12 cellular contexts compared by ENCODE assay signal in the genomic region with DNA sequence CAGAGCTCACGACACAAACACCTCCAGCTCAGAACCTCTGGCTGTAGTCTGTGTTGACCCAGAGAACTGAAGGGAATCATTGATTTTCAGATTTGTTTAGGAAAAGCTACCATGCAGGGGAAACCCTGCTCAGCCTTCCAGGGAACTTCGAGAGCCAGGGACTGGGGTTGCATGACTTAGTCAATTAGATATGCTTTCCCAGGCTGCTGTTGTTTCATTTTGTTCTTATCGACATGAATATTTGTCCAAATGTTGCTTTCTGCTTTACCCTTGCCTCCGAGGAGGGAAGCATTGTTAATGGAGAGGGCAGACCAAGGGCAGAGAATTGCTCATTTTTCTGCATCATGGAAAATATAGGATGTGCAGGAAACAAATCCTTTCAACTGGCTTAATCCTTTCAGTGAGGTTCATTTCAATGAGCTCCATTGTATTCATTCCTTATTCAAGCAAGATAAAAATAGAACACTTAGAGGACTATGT.
DNase-seq lines count a peak whose midpoint lies in the region; ATAC-seq and TF ChIP-seq lines count a peak whose summit lies in the region.
"Had no signal": no experiment of that assay in that cellular context is flagged by ENCODE, and none has a peak within 500 bp of the region (broad histone marks: within the 10 kb centered on the region; RNA-seq: fewer than 3 reads in every experiment).

No MANE protein-coding gene starts in this region.

- 22 to 24% methylated on average over 4 of the region's 4 CpGs for WGBS in thyroid gland, 2 donors

- intact Hi-C loops in lower lobe of right lung (cut with DNase I) (no loop called here), thyroid gland (cut with DNase I) (no loop called here)

- H3K9me3 ChIP-seq in lower lobe of right lung (no peaks in the 10 kb centered on the region), thyroid gland (no peaks in the 10 kb centered on the region)

- H3K4me1 ChIP-seq in lower lobe of right lung: peaks cover 10% of the 10 kb centered on the region
- H3K4me1 ChIP-seq in thyroid gland: peaks cover 24 to 42% of the 10 kb centered on the region in 2 donors

- peak in 1 of 2 donors; percentile 25 for TF ChIP-seq POLR2A in thyroid gland (IDR thresholded peaks at IDR 0.05)

- ATAC-seq in lower lobe of right lung (peak in 1 of 2 donors; percentile 3), HG03175 (IDR thresholded peaks at IDR 0.05; ENCODE audit: unreplicated experiment) (no peak)
- ATAC-seq: activated T-helper 17 cell treated with anti-CD3 and anti-CD28 coated beads, Interleukin-2, amount 50 U/mL, for 72 hours had no signal

- DNase-seq in NCI-H2081 (lab: John Stamatoyannopoulos, UW): peak; percentile 20 to 21
- no peak for DNase-seq in NCI-H2081 treated with DMSO at 0.1 percent for 48 hours (lab: John Stamatoyannopoulos, UW)
- peak; percentile 59 for DNase-seq in astrocyte of the hippocampus (ENCODE audit: low read depth, low spot score)
- no peak for DNase-seq in lower lobe of right lung
- peak; percentile 16 to 43 for DNase-seq in thyroid gland
- DNase-seq in effector CD8-positive, alpha-beta T cell (lab: John Stamatoyannopoulos, UW): no peak
- no peak for DNase-seq in KBM-7
- DNase-seq: islet precursor cell, NCI-H526, nucleus accumbens had no signal

- H3K27me3 ChIP-seq in lower lobe of right lung (ENCODE audit: low read depth) (no peaks in the 10 kb centered on the region), thyroid gland (no peaks in the 10 kb centered on the region)

- peak overlapping the region; percentile 17 for H3K4me3 ChIP-seq in lower lobe of right lung
- no peak overlapping the region for H3K4me3 ChIP-seq in thyroid gland (replicated peaks in 1 of 3)

- H3K27ac ChIP-seq in lower lobe of right lung (peak overlapping the region; percentile 61), thyroid gland (peak overlapping the region; percentile 63 to 93 (median 78))

- in situ Hi-C loops in KBM-7 (cut with MboI; ENCODE audit: low pct_unique_long_range_greater_than_20kb, low sequenced_read_pairs): no loop called here

- no peak for TF ChIP-seq CTCF in lower lobe of right lung (IDR thresholded peaks at IDR 0.05)
- TF ChIP-seq CTCF in thyroid gland (IDR thresholded peaks at IDR 0.05): no peak

- H3K36me3 ChIP-seq in lower lobe of right lung (no peaks in the 10 kb centered on the region), thyroid gland (no peaks in the 10 kb centered on the region)

Comparison
In these comparisons a context has a peak if more than half of its experiments do, and no peak if none do; other contexts are left out.
1. DNase-seq: peak in NCI-H2081 (2 of 2), astrocyte of the hippocampus (single experiment) and thyroid gland (2 of 2); none in NCI-H2081 treated with DMSO at 0.1 percent for 48 hours (single experiment), lower lobe of right lung (single experiment), effector CD8-positive, alpha-beta T cell (single experiment) and KBM-7 (single experiment).